ENCODE assay signal across 28 cellular contexts in the genomic region with DNA sequence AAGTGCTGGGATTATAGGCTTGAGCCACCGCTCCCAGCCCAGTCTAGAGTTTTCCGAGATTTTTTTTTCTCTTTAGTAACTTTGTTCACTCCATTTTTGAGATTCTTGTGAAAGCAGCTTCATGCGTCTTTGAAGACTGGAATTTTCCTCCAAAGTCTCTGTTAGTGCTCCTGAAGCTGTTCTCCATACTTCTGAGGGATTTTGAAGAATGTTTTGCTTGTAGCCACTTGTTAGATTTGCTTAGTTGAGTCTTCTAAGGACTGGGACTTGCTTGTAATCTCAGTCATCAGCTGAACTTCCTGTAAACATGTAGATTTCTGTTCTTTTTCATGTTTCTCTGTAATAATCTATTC.
"Had no signal": no experiment of that assay in that cellular context is flagged by ENCODE, and none has a peak within 500 bp of the region (broad histone marks: within the 10 kb centered on the region; RNA-seq: fewer than 3 reads in every experiment).

No MANE protein-coding gene starts in this region.

- H3K4me1 Mint-ChIP-seq: naive B cell had no signal

- H3K27ac Mint-ChIP-seq: dendritic cell treated with granulocyte-macrophage colony-stimulating factor and Interleukin-4, amounts not matched to agents 40 ng/mL and 50 ng/mL, for 4 days; effector memory CD8-positive, alpha-beta T cell; endodermal cell; mesothelial cell of epicardium; naive B cell had no signal

- H3K36me3 ChIP-seq: colonic mucosa, esophagus squamous epithelium, gastrocnemius medialis, heart right ventricle, left lung, lower lobe of right lung had no signal

- H3K4me1 ChIP-seq: colonic mucosa, esophagus squamous epithelium, gastrocnemius medialis, left lung, lower lobe of right lung had no signal

- H3K4me3 ChIP-seq: colonic mucosa, esophagus squamous epithelium, gastrocnemius medialis, heart right ventricle, left lung, lower lobe of right lung, mucosa of descending colon had no signal

- H3K9me3 Mint-ChIP-seq: dendritic cell treated with granulocyte-macrophage colony-stimulating factor and Interleukin-4, amounts not matched to agents 40 ng/mL and 50 ng/mL, for 4 days; effector memory CD8-positive, alpha-beta T cell; endodermal cell; mesothelial cell of epicardium had no signal

- H3K4me3 Mint-ChIP-seq: dendritic cell treated with granulocyte-macrophage colony-stimulating factor and Interleukin-4, amounts not matched to agents 40 ng/mL and 50 ng/mL, for 4 days; effector memory CD8-positive, alpha-beta T cell; endodermal cell; mesothelial cell of epicardium; naive B cell had no signal

- FAIRE-seq: endometrium, islet of Langerhans, keratinocyte had no signal

- DNase-seq: colonic mucosa; cortex of kidney; effector CD8-positive, alpha-beta T cell; effector memory CD8-positive, alpha-beta T cell; endodermal cell; erythroblast; esophagus squamous epithelium; foreskin fibroblast; foreskin melanocyte; gastrocnemius medialis; glutamatergic neuron; head of caudate nucleus; heart right ventricle; hippocampal formation; left cardiac atrium; left lung; left ventricle myocardium superior; lower lobe of right lung; mesenchymal stem cell; mucosa of descending colon; naive B cell had no signal

- H3K27me3 Mint-ChIP-seq: dendritic cell treated with granulocyte-macrophage colony-stimulating factor and Interleukin-4, amounts not matched to agents 40 ng/mL and 50 ng/mL, for 4 days; effector memory CD8-positive, alpha-beta T cell had no signal

- H3K27ac ChIP-seq: colonic mucosa, epithelial cell of prostate, esophagus squamous epithelium, gastrocnemius medialis, heart right ventricle, left lung, lower lobe of right lung had no signal

- H3K27me3 ChIP-seq: colonic mucosa, esophagus squamous epithelium, gastrocnemius medialis, left lung had no signal

- H3K36me3 Mint-ChIP-seq: mesothelial cell of epicardium, naive B cell had no signal

- ATAC-seq: effector memory CD8-positive, alpha-beta T cell; esophagus mucosa; gastrocnemius medialis; heart right ventricle; left cardiac atrium; left lung; left ventricle myocardium superior; lower lobe of right lung; mucosa of descending colon had no signal
